Comparison of ENCODE assay signal across 17 cellular contexts in genomic region chr15:70395164-70395563, GRCh38.
DNase-seq lines count a peak whose midpoint lies in the region; ATAC-seq, FAIRE-seq and TF ChIP-seq lines count a peak whose summit lies in the region.
"Had no signal": no experiment of that assay in that cellular context is flagged by ENCODE, and none has a peak within 500 bp of the region (broad histone marks: within the 10 kb centered on the region; RNA-seq: fewer than 3 reads in every experiment).

No MANE protein-coding gene starts in this region.

- H2BK5ac ChIP-seq in H1 (ENCODE audit: low read depth, low read length): no peak overlapping the region

- H3K36me3 ChIP-seq in H1 (ENCODE audit: control insufficient read depth in 2 of 4, insufficient read depth in 4 of 4, low read length in 3 of 4) (no peaks in the 10 kb centered on the region), thoracic aorta (no peaks in the 10 kb centered on the region), gastroesophageal sphincter (no peaks in the 10 kb centered on the region)

- TF ChIP-seq POLR2A in H1 (IDR thresholded peaks at IDR 0.05; ENCODE audit: control extremely low read depth in 1 of 2, low read depth in 2 of 2, low read length in 2 of 2): no peak
- no peak for TF ChIP-seq POLR2A in gastroesophageal sphincter (IDR thresholded peaks at IDR 0.05)

- H3K4me2 ChIP-seq in H1 (ENCODE audit: insufficient read depth in 1 of 2, low read depth in 2 of 2, low read length in 2 of 2): no peak overlapping the region

- H3K56ac ChIP-seq in H1 (replicated peaks; ENCODE audit: insufficient read length, low read depth, low read length): no peak overlapping the region

- no peak for TF ChIP-seq EP300 in H1 (IDR thresholded peaks at IDR 0.05; ENCODE audit: borderline replicate concordance in 1 of 2, low read depth in 2 of 2, low read length in 2 of 2)
- TF ChIP-seq EP300 in gastroesophageal sphincter (IDR thresholded peaks at IDR 0.05): no peak

- no peak overlapping the region for H4K5ac ChIP-seq in H1 (ENCODE audit: insufficient read length, low read depth, low read length)

- no peaks in the 10 kb centered on the region for H4K20me1 ChIP-seq in H1 (replicated peaks in 1 of 2; ENCODE audit: control insufficient read depth in 1 of 2, insufficient read depth in 2 of 2, low read length in 2 of 2)

- H2BK120ac ChIP-seq in H1 (replicated peaks; ENCODE audit: low read depth, low read length): no peak overlapping the region

- peak overlapping the region; percentile 62; the same call in 1 of the 2 replicates for H2BK12ac ChIP-seq in H1 (ENCODE audit: low read depth, low read length)

- H2AK5ac ChIP-seq in H1 (ENCODE audit: low read depth, low read length): peak overlapping the region; percentile 24; the same call in 1 of the 2 replicates

- H3K79me2 ChIP-seq in H1 (ENCODE audit: control insufficient read depth in 1 of 2, insufficient read depth in 2 of 2, low read length in 2 of 2): no peaks in the 10 kb centered on the region

- H3K27ac ChIP-seq in H1 (ENCODE audit: low read depth, low read length) (no peak overlapping the region), thoracic aorta (peak overlapping the region in 1 of 2 donors; percentile 53), gastroesophageal sphincter (no peak overlapping the region)
- H3K27ac ChIP-seq: GM23248 had no signal

- no peak for TF ChIP-seq RAD21 in H1 (IDR thresholded peaks at IDR 0.05 in 1 of 2, conservative IDR thresholded peaks at IDR 0.05 in 1 of 2; ENCODE audit: low read depth in 2 of 2, low read length in 2 of 2)

- POLR2A ChIA-PET in H1 (lab: Charles Lee; ENCODE audit: partially characterized antibody): no interaction called here

- no peak overlapping the region for H3K18ac ChIP-seq in H1 (ENCODE audit: extremely low read depth, low read length)

- H3K4me3 ChIP-seq in H1 (ENCODE audit: extremely low read depth in 1 of 4, insufficient read depth in 2 of 4, low read depth in 3 of 4, low read length in 4 of 4) (no peak overlapping the region), thoracic aorta (peak overlapping the region; percentile 48), gastroesophageal sphincter (no peak overlapping the region)
- H3K4me3 ChIP-seq: GM23248 had no signal

- TF ChIP-seq CTCF in H1 (IDR thresholded peaks at IDR 0.05; ENCODE audit: control extremely low read depth in 1 of 3, insufficient read depth in 1 of 3, low read depth in 1 of 3, low read length in 3 of 3) (no peak), thoracic aorta (IDR thresholded peaks at IDR 0.05) (no peak), gastroesophageal sphincter (IDR thresholded peaks at IDR 0.05) (no peak)

- no peaks in the 10 kb centered on the region for H3K23me2 ChIP-seq in H1 (ENCODE audit: low read depth, low read length)

- no peak overlapping the region for H3K23ac ChIP-seq in H1 (ENCODE audit: insufficient read length)

- peak; percentile 58 for FAIRE-seq in HTR-8/SVneo (lab: Jason Lieb, UNC)
- no peak for FAIRE-seq in H1 (lab: Jason Lieb, UNC)
- FAIRE-seq: G401.6, GM12891, H54 had no signal

- H3K27me3 ChIP-seq in H1 (replicated peaks in 1 of 4; ENCODE audit: control insufficient read depth in 3 of 4, extremely low read depth in 1 of 4, insufficient read depth in 3 of 4, low read length in 3 of 4) (no peaks in the 10 kb centered on the region), thoracic aorta (replicated peaks; ENCODE audit: insufficient read depth) (no peaks in the 10 kb centered on the region), gastroesophageal sphincter (peaks cover 10% of the 10 kb centered on the region)

- H4K91ac ChIP-seq in H1 (replicated peaks; ENCODE audit: insufficient read length, low read length): peak overlapping the region; percentile 78

- H3K4me1 ChIP-seq in H1 (replicated peaks in 1 of 4; ENCODE audit: control insufficient read depth in 3 of 4, insufficient read depth in 4 of 4, low read length in 3 of 4) (peaks cover 2 to 10% (median 4%) of the 10 kb centered on the region in 4 experiments; a peak in 5 of 7 replicates), thoracic aorta (ENCODE audit: control insufficient read depth in 1 of 2, low read depth in 2 of 2) (peaks cover 6 to 23% of the 10 kb centered on the region in 2 donors), gastroesophageal sphincter (peaks cover 0 to 19% (median 0%) of the 10 kb centered on the region in 3 donors)

- H3K79me1 ChIP-seq in H1 (ENCODE audit: low read depth, low read length): no peaks in the 10 kb centered on the region

- no peak overlapping the region for H3K4ac ChIP-seq in H1 (replicated peaks; ENCODE audit: insufficient read length, low read depth, low read length)

- H3K14ac ChIP-seq in H1 (ENCODE audit: insufficient read length): no peak overlapping the region

- 0 out of 2 replicates have a peak overlapping the region, but pooled peaks have one; percentile 29 for H2BK20ac ChIP-seq in H1 (ENCODE audit: low read length)

- 90% methylated on average over 11 of the region's 11 CpGs; no CpG with 5 or more reads in 1 of the 2 experiments for WGBS in H1 (ENCODE audit: extremely low coverage in 1 of 2, insufficient coverage in 1 of 2, insufficient read length in 1 of 2, insufficient replicate concordance in 2 of 2, low coverage in 1 of 2, low lambda C conversion rate in 2 of 2, missing lambda C conversion rate in 1 of 2), 2 experiments
- WGBS in gastroesophageal sphincter (ENCODE audit: low coverage in 1 of 2), 2 donors: 73 to 90% methylated on average over 3 to 6 of the region's 11 CpGs

- no peak overlapping the region for H3K9ac ChIP-seq in H1 (replicated peaks in 1 of 4; ENCODE audit: extremely low read depth in 1 of 4, low read depth in 3 of 4, low read length in 3 of 4)
- H3K9ac ChIP-seq: GM23248 had no signal

- no peak overlapping the region for H2AFZ ChIP-seq in H1 (ENCODE audit: low read length)
- H2AFZ ChIP-seq: GM23248 had no signal

- CTCF ChIA-PET in H1 (lab: Charles Lee; ENCODE audit: partially characterized antibody): interaction anchor here (1.2 kb wide), 2 partner anchors 12 to 40 kb away, joined by 3 read pairs; no protein-coding TSS in a partner anchor

- no peak overlapping the region for H4K8ac ChIP-seq in H1 (ENCODE audit: extremely low read depth, insufficient read depth, low read length)

- ATAC-seq in thoracic aorta (ENCODE audit: insufficient number of reproducible peaks, low FRiP score, low read depth) (no peak), gastroesophageal sphincter (no peak)

- DNase-seq in HTR-8/SVneo (ENCODE audit: insufficient read length, low spot score) (no peak), H1 (ENCODE audit: low read depth in 1 of 2, low spot score in 2 of 2) (no peak), thoracic aorta (ENCODE audit: low spot score) (no peak), DMS 273 (lab: John Stamatoyannopoulos, UW; ENCODE audit: unreplicated experiment) (no peak), retina (no peak)
- no peak for DNase-seq in activated T-cell treated with anti-CD3 and anti-CD28 coated beads, Interleukin-2, amount 50 U/mL, for 48 hours
- DNase-seq: 8988T; C1 segment of cervical spinal cord; CD4-positive, CD25-positive, alpha-beta regulatory T cell; CD8-positive, alpha-beta memory T cell; COR-L47; GM23248; HCEC 1CT had no signal

- H3K9me3 ChIP-seq in H1 (ENCODE audit: insufficient read depth in 2 of 2, low read depth in 1 of 2, low read length in 1 of 2) (peaks cover 0 to 5% of the 10 kb centered on the region in 2 experiments; a peak in 1 of 4 replicates), thoracic aorta (no peaks in the 10 kb centered on the region), gastroesophageal sphincter (no peaks in the 10 kb centered on the region)

- peak overlapping the region; percentile 53; the same call in 1 of the 2 replicates for H2BK15ac ChIP-seq in H1 (ENCODE audit: low read length)

TF ChIP-seq in H1, 55 proteins besides CTCF, POLR2A, EP300 and RAD21:
- TF ChIP-seq PHF8 (conservative IDR thresholded peaks at IDR 0.05; ENCODE audit: low read depth, low read length) (no peak), SRF (IDR thresholded peaks at IDR 0.05; ENCODE audit: low read depth, low read length) (no peak), CBX5 (IDR thresholded peaks at IDR 0.05; ENCODE audit: low read depth, low read length) (no peak), NRF1 (IDR thresholded peaks at IDR 0.05; ENCODE audit: low read depth, low read length) (no peak), GTF2F1 (IDR thresholded peaks at IDR 0.05; ENCODE audit: borderline replicate concordance, low read depth, low read length) (no peak), YY1 (IDR thresholded peaks at IDR 0.05; ENCODE audit: low read depth, low read length) (no peak), NANOG (IDR thresholded peaks at IDR 0.05; ENCODE audit: insufficient read depth, low read depth, low read length, poor library complexity, severe bottlenecking) (no peak), CREB1 (IDR thresholded peaks at IDR 0.05) (no peak), HDAC2 (IDR thresholded peaks at IDR 0.05; ENCODE audit: borderline replicate concordance in 1 of 2, low read depth in 2 of 2, low read length in 2 of 2) (no peak), RNF2 (IDR thresholded peaks at IDR 0.05; ENCODE audit: borderline replicate concordance, low read depth, low read length, missing control alignments, poor library complexity, severe bottlenecking) (no peak), ASH2L (IDR thresholded peaks at IDR 0.05; ENCODE audit: low read length) (no peak), BCL11A (IDR thresholded peaks at IDR 0.05; ENCODE audit: low read depth in 2 of 2, low read length in 2 of 2) (no peak), EGR1 (IDR thresholded peaks at IDR 0.05; ENCODE audit: borderline replicate concordance, low read depth, low read length) (no peak), BACH1 (IDR thresholded peaks at IDR 0.05; ENCODE audit: low read length) (no peak), CTBP2 (IDR thresholded peaks at IDR 0.05; ENCODE audit: borderline replicate concordance, insufficient read depth, insufficient read length, low read length) (no peak), POLR2AphosphoS5 (IDR thresholded peaks at IDR 0.05; ENCODE audit: low read depth, low read length) (no peak), SP2 (IDR thresholded peaks at IDR 0.05; ENCODE audit: low read length) (no peak)
